Comparison of ENCODE assay signal across 8 cellular contexts in genomic region chr1:71093938-71094337, GRCh38. TPM values are rescaled to one million over a fixed set of nuclear protein-coding genes. Genes with fewer than 3 reads are reported as not detected.
DNase-seq lines count a peak whose midpoint lies in the region; FAIRE-seq and TF ChIP-seq lines count a peak whose summit lies in the region.
"Had no signal": no experiment of that assay in that cellular context is flagged by ENCODE, and none has a peak within 500 bp of the region (broad histone marks: within the 10 kb centered on the region; RNA-seq: fewer than 3 reads in every experiment).

No MANE protein-coding gene starts in this region.

- H3K36me3 Mint-ChIP-seq in brain (no peaks in the 10 kb centered on the region), nephron progenitor cell (ENCODE audit: low read depth) (no peaks in the 10 kb centered on the region)
- no peaks in the 10 kb centered on the region for H3K36me3 Mint-ChIP-seq in activated T-cell treated with anti-CD3 and anti-CD28 coated beads, Interleukin-2, amount 50 U/mL, for 24 hours (ENCODE audit: low read depth)

- H3K9me3 Mint-ChIP-seq in brain: no peaks in the 10 kb centered on the region
- H3K9me3 Mint-ChIP-seq in nephron progenitor cell: no peaks in the 10 kb centered on the region
- no peaks in the 10 kb centered on the region for H3K9me3 Mint-ChIP-seq in activated T-cell treated with anti-CD3 and anti-CD28 coated beads, Interleukin-2, amount 50 U/mL, for 24 hours
- H3K9me3 Mint-ChIP-seq: activated naive CD8-positive, alpha-beta T cell treated with anti-CD3 and anti-CD28 coated beads, Interleukin-2, amount 50 U/mL, for 24 hours had no signal

- TF ChIP-seq CTCF in brain (conservative IDR thresholded peaks at IDR 0.05) (peak; percentile 57 to 74), nephron progenitor cell (IDR thresholded peaks at IDR 0.05) (peak; percentile 35)

- DNase-seq in NAMALWA (ENCODE audit: low spot score) (peak; percentile 25), nephron progenitor cell (no peak), caudate nucleus (lab: John Stamatoyannopoulos, UW) (no peak)
- DNase-seq in activated naive CD4-positive, alpha-beta T cell (lab: John Stamatoyannopoulos, UW): no peak
- DNase-seq in activated T-cell treated with anti-CD3 and anti-CD28 coated beads, Interleukin-2, amount 50 U/mL, for 24 hours: no peak
- DNase-seq: activated naive CD8-positive, alpha-beta T cell treated with anti-CD3 and anti-CD28 coated beads, Interleukin-2, amount 50 U/mL, for 24 hours had no signal

- H3K27ac Mint-ChIP-seq in brain (peak overlapping the region in 2 of 5 experiments; percentile 35 to 79), nephron progenitor cell (no peak overlapping the region)
- H3K27ac Mint-ChIP-seq in activated T-cell treated with anti-CD3 and anti-CD28 coated beads, Interleukin-2, amount 50 U/mL, for 24 hours: no peak overlapping the region
- H3K27ac Mint-ChIP-seq: activated naive CD8-positive, alpha-beta T cell treated with anti-CD3 and anti-CD28 coated beads, Interleukin-2, amount 50 U/mL, for 24 hours had no signal

- no peaks in the 10 kb centered on the region for H3K4me1 Mint-ChIP-seq in brain
- no peaks in the 10 kb centered on the region for H3K4me1 Mint-ChIP-seq in nephron progenitor cell
- no peaks in the 10 kb centered on the region for H3K4me1 Mint-ChIP-seq in activated T-cell treated with anti-CD3 and anti-CD28 coated beads, Interleukin-2, amount 50 U/mL, for 24 hours (ENCODE audit: low read depth)
- H3K4me1 Mint-ChIP-seq: activated naive CD8-positive, alpha-beta T cell treated with anti-CD3 and anti-CD28 coated beads, Interleukin-2, amount 50 U/mL, for 24 hours had no signal

- peak; percentile 6 for FAIRE-seq in G401.6 (lab: Jason Lieb, UNC)

- H3K4me3 Mint-ChIP-seq in brain: no peak overlapping the region
- no peak overlapping the region for H3K4me3 Mint-ChIP-seq in nephron progenitor cell
- no peak overlapping the region for H3K4me3 Mint-ChIP-seq in activated T-cell treated with anti-CD3 and anti-CD28 coated beads, Interleukin-2, amount 50 U/mL, for 24 hours
- H3K4me3 Mint-ChIP-seq: activated naive CD8-positive, alpha-beta T cell treated with anti-CD3 and anti-CD28 coated beads, Interleukin-2, amount 50 U/mL, for 24 hours had no signal

- H3K27ac ChIP-seq in caudate nucleus (ENCODE audit: low read depth, low read length): no peak overlapping the region

- H3K27me3 Mint-ChIP-seq in brain (no peaks in the 10 kb centered on the region), nephron progenitor cell (ENCODE audit: low read depth, poor library complexity) (peaks cover under 1% of the 10 kb centered on the region)
- H3K27me3 Mint-ChIP-seq in activated T-cell treated with anti-CD3 and anti-CD28 coated beads, Interleukin-2, amount 50 U/mL, for 24 hours: peaks cover 4% of the 10 kb centered on the region

RNA-seq across cellular contexts. Expression of gene ZRANB2, which starts 13.1 kb away (rescaled TPM):
- polyA plus RNA-seq in brain (ENCODE audit: insufficient read depth, low read depth, low replicate concordance): 13.5 TPM

RNA-seq across cellular contexts. Expression of gene PTGER3, which starts 46.3 kb away (rescaled TPM):
- polyA plus RNA-seq in brain (ENCODE audit: insufficient read depth, low read depth, low replicate concordance): 0.08 TPM
